1 cellular context compared by ENCODE assay signal in the genomic region with DNA sequence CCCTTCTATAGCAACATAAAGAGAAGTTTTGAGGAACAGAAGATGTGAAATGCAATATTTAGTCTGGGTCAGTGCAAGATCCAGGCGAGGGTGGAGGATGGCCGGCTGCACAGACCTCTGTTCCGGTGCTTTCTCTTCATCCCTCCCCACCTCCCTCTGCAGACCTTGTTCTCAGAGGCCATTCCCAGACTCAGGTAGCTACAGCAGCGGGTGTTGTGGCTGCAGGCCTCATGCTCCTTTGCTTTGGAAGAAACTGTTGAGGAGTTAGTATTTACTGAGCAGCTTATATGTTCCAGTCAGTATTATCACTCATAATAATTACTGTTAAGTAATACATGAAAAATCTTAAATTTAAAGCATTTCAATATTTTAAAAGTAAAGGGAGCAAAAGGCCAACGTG.
TF ChIP-seq lines count a peak whose summit lies in the region.

No MANE protein-coding gene starts in this region.

TF ChIP-seq in HepG2, 621 proteins besides CTCF, POLR2A, EP300 and RAD21:
- TF ChIP-seq POLR2AphosphoS5 (IDR thresholded peaks at IDR 0.05; ENCODE audit: low read depth, low read length) (no peak), ZNF678 (CRISPR knock-in tag; IDR thresholded peaks at IDR 0.05) (no peak), RARA (CRISPR knock-in tag; IDR thresholded peaks at IDR 0.05) (no peak), ZNF75D (CRISPR knock-in tag; IDR thresholded peaks at IDR 0.05; ENCODE audit: borderline replicate concordance) (no peak), MEIS1 (CRISPR knock-in tag; IDR thresholded peaks at IDR 0.05; ENCODE audit: borderline replicate concordance) (no peak), ZNF382 (CRISPR knock-in tag; IDR thresholded peaks at IDR 0.05; ENCODE audit: borderline replicate concordance) (no peak), SRSF4 (IDR thresholded peaks at IDR 0.05; ENCODE audit: low read depth, low read length, poor library complexity, severe bottlenecking) (no peak), GATAD2A (CRISPR knock-in tag; IDR thresholded peaks at IDR 0.05) (no peak), MXI1 (IDR thresholded peaks at IDR 0.05; ENCODE audit: borderline replicate concordance, low read depth, low read length) (no peak)
- TF ChIP-seq, protein P1, sequence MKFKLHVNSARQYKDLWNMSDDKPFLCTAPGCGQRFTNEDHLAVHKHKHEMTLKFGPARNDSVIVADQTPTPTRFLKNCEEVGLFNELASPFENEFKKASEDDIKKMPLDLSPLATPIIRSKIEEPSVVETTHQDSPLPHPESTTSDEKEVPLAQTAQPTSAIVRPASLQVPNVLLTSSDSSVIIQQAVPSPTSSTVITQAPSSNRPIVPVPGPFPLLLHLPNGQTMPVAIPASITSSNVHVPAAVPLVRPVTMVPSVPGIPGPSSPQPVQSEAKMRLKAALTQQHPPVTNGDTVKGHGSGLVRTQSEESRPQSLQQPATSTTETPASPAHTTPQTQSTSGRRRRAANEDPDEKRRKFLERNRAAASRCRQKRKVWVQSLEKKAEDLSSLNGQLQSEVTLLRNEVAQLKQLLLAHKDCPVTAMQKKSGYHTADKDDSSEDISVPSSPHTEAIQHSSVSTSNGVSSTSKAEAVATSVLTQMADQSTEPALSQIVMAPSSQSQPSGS (CRISPR knock-in tag; IDR thresholded peaks at IDR 0.05) = no peak
